1 cellular context compared by ENCODE assay signal in the genomic region with DNA sequence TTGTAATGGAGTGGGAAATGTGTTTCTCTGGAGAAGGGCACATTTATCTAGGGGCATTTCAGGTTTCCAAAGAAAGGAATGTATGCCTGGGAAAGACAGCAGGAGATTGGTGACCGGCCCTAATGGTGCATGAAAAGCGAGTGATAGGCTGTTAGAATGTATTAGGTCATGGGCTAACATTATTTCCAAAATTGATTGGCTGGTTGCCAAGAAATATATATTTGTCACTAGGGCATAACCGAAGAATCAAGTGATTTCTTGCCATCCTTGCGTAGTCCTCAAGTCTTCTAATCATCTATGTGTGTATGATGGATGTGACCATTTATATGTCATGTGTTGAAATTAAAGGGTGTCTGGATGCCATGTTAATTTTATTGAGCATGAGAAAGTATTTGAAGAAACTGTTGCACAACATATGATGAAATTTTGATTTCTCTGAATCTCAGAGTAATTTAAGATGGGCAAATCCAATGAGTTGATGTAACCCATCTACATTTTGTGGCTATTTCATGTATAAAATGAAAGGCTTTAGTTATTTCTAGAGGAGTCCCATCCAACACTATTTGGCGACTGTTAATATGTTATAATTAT.
TF ChIP-seq lines count a peak whose summit lies in the region.

No MANE protein-coding gene starts in this region.

TF ChIP-seq in SK-N-SH, 30 proteins besides CTCF, POLR2A, EP300 and RAD21 (continued from another document):
- TF ChIP-seq, protein P1, sequence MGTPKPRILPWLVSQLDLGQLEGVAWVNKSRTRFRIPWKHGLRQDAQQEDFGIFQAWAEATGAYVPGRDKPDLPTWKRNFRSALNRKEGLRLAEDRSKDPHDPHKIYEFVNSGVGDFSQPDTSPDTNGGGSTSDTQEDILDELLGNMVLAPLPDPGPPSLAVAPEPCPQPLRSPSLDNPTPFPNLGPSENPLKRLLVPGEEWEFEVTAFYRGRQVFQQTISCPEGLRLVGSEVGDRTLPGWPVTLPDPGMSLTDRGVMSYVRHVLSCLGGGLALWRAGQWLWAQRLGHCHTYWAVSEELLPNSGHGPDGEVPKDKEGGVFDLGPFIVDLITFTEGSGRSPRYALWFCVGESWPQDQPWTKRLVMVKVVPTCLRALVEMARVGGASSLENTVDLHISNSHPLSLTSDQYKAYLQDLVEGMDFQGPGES (IDR thresholded peaks at IDR 0.05; ENCODE audit: low read depth, low read length) = no peak
